8 cellular contexts compared by ENCODE assay signal in the genomic region with DNA sequence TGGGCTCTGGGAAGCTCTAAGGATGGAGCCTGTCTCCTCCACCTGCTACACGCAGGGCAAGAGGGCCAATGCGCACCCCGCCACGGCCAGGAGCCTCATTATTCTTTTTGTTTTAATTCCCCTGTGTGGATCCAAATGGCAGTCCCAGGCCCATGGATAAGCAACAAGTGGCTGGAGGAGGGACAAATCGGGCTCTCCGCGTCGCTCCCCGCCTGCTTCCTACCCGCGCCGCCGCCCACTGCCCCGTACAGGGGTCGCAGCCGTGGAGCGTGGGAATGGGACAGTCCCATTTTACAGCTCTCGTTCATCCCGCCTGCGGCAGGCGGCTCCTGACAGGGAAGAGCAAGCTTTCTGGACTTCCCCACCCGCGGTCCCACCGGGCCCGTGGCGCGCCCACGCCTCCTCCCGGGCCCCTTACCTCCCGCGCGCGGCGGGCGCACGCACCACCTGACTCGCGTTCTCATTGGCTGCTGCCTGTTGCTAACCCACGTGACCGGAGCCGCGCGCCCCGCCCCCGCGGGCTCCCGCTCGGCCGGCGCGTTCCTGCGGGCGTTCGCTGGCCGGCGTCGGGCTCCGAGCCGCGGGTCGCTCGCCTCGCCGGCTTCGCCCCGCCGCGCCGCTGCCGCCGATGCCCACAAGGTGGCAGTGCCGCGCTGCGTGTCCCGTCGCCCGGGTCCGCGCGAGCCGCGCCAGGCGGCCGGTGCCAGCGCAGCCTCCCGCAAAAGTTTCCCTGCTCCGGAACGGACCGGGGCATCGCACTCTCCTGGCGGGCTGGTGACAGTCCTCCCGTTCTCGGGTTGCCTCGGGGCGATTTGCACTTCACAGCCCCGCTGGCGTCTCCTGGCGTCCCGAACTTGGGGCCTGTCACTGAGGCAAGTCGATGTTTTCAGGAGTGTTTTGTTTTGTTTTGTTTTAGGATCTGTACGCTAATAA.
DNase-seq lines count a peak whose midpoint lies in the region; ATAC-seq and TF ChIP-seq lines count a peak whose summit lies in the region.

No MANE protein-coding gene starts in this region.

- ATAC-seq in HG02678 (IDR thresholded peaks at IDR 0.05; ENCODE audit: unreplicated experiment) (peak; percentile 89), left cardiac atrium (peak; percentile 97), upper lobe of right lung (peak; percentile 99)

- no peaks in the 10 kb centered on the region for H3K27me3 ChIP-seq in upper lobe of right lung

- H3K36me3 ChIP-seq in upper lobe of right lung = no peaks in the 10 kb centered on the region

- TF ChIP-seq CTCF in GM12875 (IDR thresholded peaks at IDR 0.05; ENCODE audit: borderline replicate concordance, insufficient read depth, low read depth, low read length) (peak; percentile 81), upper lobe of right lung (IDR thresholded peaks at IDR 0.05) (peak; percentile 55)

- DNase-seq in NCI-H1105 treated with DMSO at 0.1 percent for 48 hours (lab: John Stamatoyannopoulos, UW) = peak; percentile 91
- DNase-seq in SW480 (ENCODE audit: low spot score) = peak; percentile 78
- peak; percentile 80 for DNase-seq in amniotic epithelial cell (ENCODE audit: low read depth)
- DNase-seq in left cardiac atrium = peak; percentile 95
- DNase-seq in posterior vena cava (ENCODE audit: low spot score) = peak; percentile 97
- DNase-seq in upper lobe of right lung = peak; percentile 96

- H3K27ac ChIP-seq in upper lobe of right lung = peak overlapping the region; percentile 76

- H3K9me3 ChIP-seq in upper lobe of right lung = no peaks in the 10 kb centered on the region

- peak overlapping the region; percentile 73 for H3K4me3 ChIP-seq in GM12875 (ENCODE audit: low read depth, low read length)
- peak overlapping the region; percentile 82 for H3K4me3 ChIP-seq in upper lobe of right lung

- intact Hi-C loops in left cardiac atrium (cut with DNase I) (loop anchor here in 1 of 2 donors (10.0 kb wide), 4 partner anchors 224 to 1024 kb away; no protein-coding TSS in a partner anchor), posterior vena cava (cut with DNase I) (loop anchor here in 1 of 2 donors (10.0 kb wide), 1 partner anchor 1184 kb away; no protein-coding TSS in a partner anchor), upper lobe of right lung (cut with DNase I) (no loop called here)

- peaks cover 8% of the 10 kb centered on the region for H3K4me1 ChIP-seq in upper lobe of right lung

Comparison
In these comparisons a context has a peak if more than half of its experiments do, and no peak if none do; other contexts are left out.
1. Peak in every context shown above with its lines: DNase-seq, ATAC-seq, H3K4me3 ChIP-seq and H3K27ac ChIP-seq.